8 cellular contexts compared by ENCODE assay signal in genomic region chr22:20508815-20509271, GRCh38. TPM values are rescaled to one million over a fixed set of nuclear protein-coding genes. Genes with fewer than 3 reads are reported as not detected.
DNase-seq lines count a peak whose midpoint lies in the region; ATAC-seq, FAIRE-seq and TF ChIP-seq lines count a peak whose summit lies in the region.

No MANE protein-coding gene starts in this region.

- peak; percentile 44 for FAIRE-seq in endothelial cell of umbilical vein (lab: Jason Lieb, UNC)

- peak overlapping the region; percentile 97 for H3K9ac ChIP-seq in endothelial cell of umbilical vein (replicated peaks; ENCODE audit: extremely low read depth, insufficient read depth, low read length)

- no peak for ATAC-seq in GM18858 (IDR thresholded peaks at IDR 0.05; ENCODE audit: unreplicated experiment)

- no peak for TF ChIP-seq POLR2A in endothelial cell of umbilical vein (IDR thresholded peaks at IDR 0.05; ENCODE audit: low read depth, low read length)

- DNase-seq in RKO (ENCODE audit: low spot score): peak; percentile 54
- DNase-seq in endothelial cell of umbilical vein (ENCODE audit: low read depth, low spot score): peak; percentile 28
- DNase-seq in NCI-H187 treated with DMSO at 0.1 percent for 48 hours (lab: John Stamatoyannopoulos, UW): no peak
- no peak for DNase-seq in OCI-M2 (lab: John Stamatoyannopoulos, UW; ENCODE audit: unreplicated experiment)
- no peak for DNase-seq in NCI-H2227 (lab: John Stamatoyannopoulos, UW; ENCODE audit: unreplicated experiment)

- H3K4me1 ChIP-seq in DOHH2 (ENCODE audit: control insufficient read depth, low read length) (peaks cover 37% of the 10 kb centered on the region), endothelial cell of umbilical vein (ENCODE audit: control insufficient read depth, extremely low read depth, insufficient read depth, low read length) (peaks cover 32% of the 10 kb centered on the region), neutrophil (ENCODE audit: control insufficient read depth in 1 of 2, insufficient read depth in 1 of 2, low read depth in 1 of 2, low read length in 1 of 2) (peaks cover 28 to 29% of the 10 kb centered on the region in 2 experiments)

- H3K27me3 ChIP-seq in DOHH2 (ENCODE audit: control insufficient read depth, low read length) (no peaks in the 10 kb centered on the region), endothelial cell of umbilical vein (ENCODE audit: control insufficient read depth in 2 of 2, insufficient read depth in 2 of 2, low read length in 2 of 2) (no peaks in the 10 kb centered on the region), neutrophil (no peaks in the 10 kb centered on the region)

- no peak for TF ChIP-seq CTCF in DOHH2 (IDR thresholded peaks at IDR 0.05; ENCODE audit: low read depth, low read length, poor library complexity, severe bottlenecking)
- TF ChIP-seq CTCF in endothelial cell of umbilical vein (IDR thresholded peaks at IDR 0.05; ENCODE audit: extremely low read depth in 1 of 2, insufficient read depth in 1 of 2, low read depth in 1 of 2, low read length in 2 of 2): no peak
- TF ChIP-seq CTCF in neutrophil (IDR thresholded peaks at IDR 0.05): no peak

- H4K20me1 ChIP-seq in DOHH2 (ENCODE audit: control insufficient read depth, insufficient read depth, low read depth, low read length) (peaks cover 21% of the 10 kb centered on the region), endothelial cell of umbilical vein (replicated peaks; ENCODE audit: control insufficient read depth, extremely low read depth, insufficient read depth, low read length) (peaks cover 9% of the 10 kb centered on the region)

- CTCF ChIA-PET in endothelial cell of umbilical vein (lab: Charles Lee): interaction anchor here (1.1 to 2.3 kb wide), 7 partner anchors 11 to 91 kb away, joined by 3 to 15 read pairs (median 5); no protein-coding TSS in a partner anchor

- TSS peak; percentile 92 for BruUV-seq in endothelial cell of umbilical vein (replicated peaks; lab: Mats Ljungman, UMichigan)

- H2AFZ ChIP-seq in endothelial cell of umbilical vein (ENCODE audit: low read depth, low read length): no peak overlapping the region

- no peaks in the 10 kb centered on the region for H3K9me2 ChIP-seq in DOHH2 (replicated peaks; ENCODE audit: control insufficient read depth, low read length)

- intact Hi-C loops in endothelial cell of umbilical vein (cut with micrococcal nuclease): loop anchor here (1.0 to 2.0 kb wide), 3 partner anchors 17 to 52 kb away; no protein-coding TSS in a partner anchor

- dilution Hi-C loops in endothelial cell of umbilical vein (cut with MboI; ENCODE audit: extremely low pct_ligation_motif_present, low sequenced_read_pairs): no loop called here

- peak overlapping the region; percentile 58 for H3K27ac ChIP-seq in DOHH2 (ENCODE audit: low read depth, low read length)
- peak overlapping the region; percentile 84 for H3K27ac ChIP-seq in endothelial cell of umbilical vein (ENCODE audit: insufficient read depth, low read depth, low read length)
- H3K27ac ChIP-seq in neutrophil: peak overlapping the region; percentile 88

- no peaks in the 10 kb centered on the region for H3K9me1 ChIP-seq in endothelial cell of umbilical vein (replicated peaks; ENCODE audit: control insufficient read depth, extremely low read depth, insufficient read depth, low read length)

- H3K36me3 ChIP-seq in DOHH2 (ENCODE audit: control insufficient read depth, low read length): peaks cover 43% of the 10 kb centered on the region
- H3K36me3 ChIP-seq in endothelial cell of umbilical vein (ENCODE audit: control insufficient read depth in 2 of 2, extremely low read depth in 1 of 2, insufficient read depth in 2 of 2, low read length in 2 of 2): peaks cover 0 to 2% of the 10 kb centered on the region in 2 experiments
- H3K36me3 ChIP-seq in neutrophil: peaks cover 1% of the 10 kb centered on the region

- H3F3A ChIP-seq in DOHH2 (ENCODE audit: control insufficient read depth, insufficient read depth): no peaks in the 10 kb centered on the region

- peak overlapping the region; percentile 98 for H3K4me3 ChIP-seq in DOHH2 (ENCODE audit: low read length)
- H3K4me3 ChIP-seq in endothelial cell of umbilical vein (replicated peaks in 1 of 3; ENCODE audit: insufficient read depth in 1 of 3, low read depth in 1 of 3, low read length in 3 of 3): peak overlapping the region; percentile 13 to 88 (median 55)
- peak overlapping the region; percentile 88 to 96 for H3K4me3 ChIP-seq in neutrophil (ENCODE audit: low read depth in 1 of 2, low read length in 1 of 2)

- POLR2A ChIA-PET in endothelial cell of umbilical vein (lab: Charles Lee): interaction anchor here (1.0 to 1.6 kb wide), 4 partner anchors 9 to 29 kb away, joined by 3 to 8 read pairs (median 4); no protein-coding TSS in a partner anchor

- H3K79me2 ChIP-seq in DOHH2 (ENCODE audit: control insufficient read depth, low read length) (peaks cover 65% of the 10 kb centered on the region), endothelial cell of umbilical vein (ENCODE audit: control insufficient read depth, insufficient read depth, low read length) (peaks cover 63% of the 10 kb centered on the region)

- H3K4me2 ChIP-seq in DOHH2 (ENCODE audit: low read length) (peak overlapping the region; percentile 97), endothelial cell of umbilical vein (ENCODE audit: insufficient read depth, low read length) (peak overlapping the region; percentile 96)

- no peaks in the 10 kb centered on the region for H3K9me3 ChIP-seq in DOHH2 (ENCODE audit: control insufficient read depth, insufficient read depth, low read length)
- no peaks in the 10 kb centered on the region for H3K9me3 ChIP-seq in endothelial cell of umbilical vein (replicated peaks; ENCODE audit: control insufficient read depth, insufficient read depth, low read length)
- no peaks in the 10 kb centered on the region for H3K9me3 ChIP-seq in neutrophil

TF ChIP-seq in endothelial cell of umbilical vein, 7 proteins besides CTCF, POLR2A, EP300 and RAD21:
- no peak for TF ChIP-seq JUN (IDR thresholded peaks at IDR 0.05; ENCODE audit: borderline replicate concordance, insufficient read depth, insufficient read length, low read depth)
- no peak for TF ChIP-seq POLR2AphosphoS5 (IDR thresholded peaks at IDR 0.05; ENCODE audit: insufficient read depth, low read depth, low read length)
- TF ChIP-seq MYC (IDR thresholded peaks at IDR 0.05; ENCODE audit: low read depth, low read length): no peak
- TF ChIP-seq EZH2 (IDR thresholded peaks at IDR 0.05; ENCODE audit: borderline replicate concordance, low read depth, low read length, severe bottlenecking): no peak
- no peak for TF ChIP-seq MAX (IDR thresholded peaks at IDR 0.05; ENCODE audit: insufficient read depth, insufficient read length)
- no peak for TF ChIP-seq GATA2 (IDR thresholded peaks at IDR 0.05; ENCODE audit: insufficient read depth, insufficient read length, low read depth, low read length)
- TF ChIP-seq FOS (IDR thresholded peaks at IDR 0.05; ENCODE audit: borderline replicate concordance, insufficient read depth, low read length): no peak

RNA-seq across cellular contexts. Expression of gene MED15, which starts 1.4 kb away (rescaled TPM):
- 126 and 138 TPM in 2 replicates for total RNA-seq in endothelial cell of umbilical vein
- 68.1 and 85.1 TPM in 2 replicates for polyA plus RNA-seq in endothelial cell of umbilical vein
- polyA plus RNA-seq in endothelial cell of umbilical vein (2011; cell fraction: cytosol; rRNA removed): 39.4 and 44.2 TPM in 2 replicates
- 186 and 198 TPM in 2 replicates for polyA plus RNA-seq in endothelial cell of umbilical vein (2011; cell fraction: nucleus; rRNA removed)
- polyA plus RNA-seq in endothelial cell of umbilical vein (2012): 54.1 and 54.9 TPM in 2 replicates
- 86.6 and 102 TPM in 2 replicates for polyA minus RNA-seq in endothelial cell of umbilical vein
- polyA minus RNA-seq in endothelial cell of umbilical vein (2011; cell fraction: cytosol; rRNA and poly(A)+ RNA removed): 22.4 TPM
- 145 and 223 TPM in 2 replicates for polyA minus RNA-seq in endothelial cell of umbilical vein (2011; cell fraction: nucleus; rRNA and poly(A)+ RNA removed)

RNA-seq across cellular contexts. Expression of gene KLHL22, which starts 13.2 kb away (rescaled TPM):
- 20.1 and 24.2 TPM in 2 replicates for total RNA-seq in endothelial cell of umbilical vein
- polyA plus RNA-seq in endothelial cell of umbilical vein: 33.6 and 38.1 TPM in 2 replicates
- polyA plus RNA-seq in endothelial cell of umbilical vein (2011; cell fraction: cytosol; rRNA removed): 19.9 and 24.6 TPM in 2 replicates
- polyA plus RNA-seq in endothelial cell of umbilical vein (2011; cell fraction: nucleus; rRNA removed): 33.5 and 50.8 TPM in 2 replicates
- polyA plus RNA-seq in endothelial cell of umbilical vein (2012): 14.3 and 15.8 TPM in 2 replicates
- polyA minus RNA-seq in endothelial cell of umbilical vein: 40.5 and 44.8 TPM in 2 replicates
- 4.0 TPM for polyA minus RNA-seq in endothelial cell of umbilical vein (2011; cell fraction: cytosol; rRNA and poly(A)+ RNA removed)
- polyA minus RNA-seq in endothelial cell of umbilical vein (2011; cell fraction: nucleus; rRNA and poly(A)+ RNA removed): 21.8 and 24.5 TPM in 2 replicates

Comparison
In these comparisons a context has a peak if more than half of its experiments do, and no peak if none do; other contexts are left out.
1. DNase-seq: peak in RKO (single experiment) and endothelial cell of umbilical vein (single experiment); none in NCI-H187 treated with DMSO at 0.1 percent for 48 hours (single experiment), OCI-M2 (single experiment) and NCI-H2227 (single experiment).
2. Peak in every context shown above with its lines, with median percentiles within 50 percentile points of each other: H3K27ac ChIP-seq and H3K4me3 ChIP-seq.